Comparison of ENCODE assay signal across 25 cellular contexts in the genomic region with DNA sequence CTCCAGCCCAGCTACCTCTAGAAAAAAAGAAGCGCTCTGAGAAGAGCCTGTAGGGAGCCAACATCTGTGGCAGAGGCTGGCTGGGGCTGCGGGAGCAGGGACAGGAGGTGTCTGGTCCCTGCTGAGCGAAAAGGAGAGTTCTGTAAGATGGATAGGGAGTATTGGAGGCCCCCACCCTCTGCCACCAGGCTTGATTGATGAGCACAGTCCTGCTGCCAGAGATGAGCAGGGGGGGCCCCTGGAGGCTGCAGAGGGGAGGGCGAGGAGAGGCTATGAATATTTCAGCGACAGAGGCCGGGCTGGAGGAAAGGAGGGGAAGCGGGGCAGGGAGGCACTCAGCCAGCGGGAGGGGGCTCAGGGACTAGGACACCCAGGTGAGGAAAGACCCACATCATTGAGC. TPM values are rescaled to one million over a fixed set of nuclear protein-coding genes. Genes with fewer than 3 reads are reported as not detected.
DNase-seq lines count a peak whose midpoint lies in the region; ATAC-seq and TF ChIP-seq lines count a peak whose summit lies in the region.
"Had no signal": no experiment of that assay in that cellular context is flagged by ENCODE, and none has a peak within 500 bp of the region (broad histone marks: within the 10 kb centered on the region; RNA-seq: fewer than 3 reads in every experiment).

No MANE protein-coding gene starts in this region.

- H4K8ac ChIP-seq in H9 (replicated peaks; ENCODE audit: insufficient read length, low read depth, low read length): no peak overlapping the region

- no peak overlapping the region; the same call in 1 of the 2 replicates for H3K14ac ChIP-seq in H9 (ENCODE audit: insufficient read depth, low read length)

- H3K36me3 ChIP-seq in BE2C (peaks cover 4% of the 10 kb centered on the region; the same call in 1 of the 2 replicates), neural progenitor cell (no peaks in the 10 kb centered on the region), upper lobe of right lung (no peaks in the 10 kb centered on the region)
- H3K36me3 ChIP-seq: SJSA1, thyroid gland had no signal

- H3K79me2 ChIP-seq in H9 (ENCODE audit: insufficient read depth, low read length) (no peaks in the 10 kb centered on the region), neural progenitor cell (ENCODE audit: low read depth) (no peaks in the 10 kb centered on the region)

- peaks cover 20% of the 10 kb centered on the region for H3F3A ChIP-seq in neural progenitor cell (ENCODE audit: low read depth)

- H4K91ac ChIP-seq in H9 (ENCODE audit: insufficient read length, low read depth, low read length): no peak overlapping the region

- H2BK5ac ChIP-seq in H9 (ENCODE audit: insufficient read length, low read length): no peak overlapping the region

- H3K36me3 Mint-ChIP-seq in H9 (ENCODE audit: insufficient read depth in 1 of 3, low read depth in 3 of 3): peaks cover 3 to 12% (median 11%) of the 10 kb centered on the region in 3 experiments
- no peaks in the 10 kb centered on the region for H3K36me3 Mint-ChIP-seq in activated T-helper 1 cell treated with anti-CD3 and anti-CD28 coated beads, Interleukin-12 subunit alpha, Interleukin-12 subunit beta, Interleukin-2, Interleukin-4 antibody, amounts not matched to agents 30 ng/mL and 10 ng/mL and 1 ng/mL, durations not matched to agents 14 hours and 24 hours and 36 hours (ENCODE audit: low read depth)
- H3K36me3 Mint-ChIP-seq in neural progenitor cell: peaks cover 2% of the 10 kb centered on the region
- H3K36me3 Mint-ChIP-seq: stimulated activated memory B cell treated with anti-CD40 and anti-IgM and Interleukin-4, amounts not matched to agents 10 μg/mL and 1 μg/mL and 100 μg/mL, for 72 hours had no signal

- no peak overlapping the region for H2AK5ac ChIP-seq in H9 (ENCODE audit: insufficient read length, low read length)

- TF ChIP-seq CTCF in BE2C (IDR thresholded peaks at IDR 0.05; ENCODE audit: low read depth, low read length): peak; percentile 31
- TF ChIP-seq CTCF in H9 (conservative IDR thresholded peaks at IDR 0.05): peak; percentile 38; the same call in 2 of the 3 replicates
- peak; percentile 18 for TF ChIP-seq CTCF in neural progenitor cell (IDR thresholded peaks at IDR 0.05)
- TF ChIP-seq CTCF in upper lobe of right lung (IDR thresholded peaks at IDR 0.05): no peak

- no peak overlapping the region for H2BK15ac ChIP-seq in H9 (ENCODE audit: low read depth, low read length)

- H3K4me3 Mint-ChIP-seq in H9 (peak overlapping the region in 1 of 2 experiments; percentile 9; a peak in 1 of 5 replicates), neural progenitor cell (peak overlapping the region; percentile 55)
- H3K4me3 Mint-ChIP-seq in activated T-helper 1 cell treated with anti-CD3 and anti-CD28 coated beads, Interleukin-12 subunit alpha, Interleukin-12 subunit beta, Interleukin-2, Interleukin-4 antibody, amounts not matched to agents 30 ng/mL and 10 ng/mL and 1 ng/mL, durations not matched to agents 14 hours and 24 hours and 36 hours: peak overlapping the region; percentile 1
- H3K4me3 Mint-ChIP-seq: activated B cell treated with CpG ODN at 0.5 μM for 24 hours; activated CD4-positive, alpha-beta memory T cell treated with anti-CD3 and anti-CD28 coated beads, Interleukin-2, amount 10 ng/mL, durations not matched to agents 7 days and 5 days; activated naive CD4-positive, alpha-beta T cell treated with anti-CD3 and anti-CD28 coated beads for 36 hours; activated T-cell treated with anti-CD3 and anti-CD28 coated beads, Interleukin-2, amount 50 U/mL, for 24 hours; stimulated activated memory B cell treated with anti-CD40 and anti-IgM and Interleukin-4, amounts not matched to agents 10 μg/mL and 1 μg/mL and 100 μg/mL, for 72 hours had no signal

- H4K20me1 ChIP-seq in H9 (ENCODE audit: control insufficient read depth, insufficient read depth, insufficient read length) (peaks cover 3% of the 10 kb centered on the region), neural progenitor cell (ENCODE audit: low read depth) (no peaks in the 10 kb centered on the region)

- H3K56ac ChIP-seq in H9 (ENCODE audit: insufficient read length, low read depth, low read length): no peak overlapping the region

- no peak overlapping the region for H3K23ac ChIP-seq in H9 (ENCODE audit: insufficient read length, low read depth, low read length)

- no peak overlapping the region for H4K5ac ChIP-seq in H9 (ENCODE audit: insufficient read length, low read depth, low read length)

- H3K4ac ChIP-seq in H9 (ENCODE audit: low read depth, low read length): no peak overlapping the region

- no peak overlapping the region for H3K18ac ChIP-seq in H9 (ENCODE audit: insufficient read length, low read depth, low read length)

- DNase-seq in BE2C (peak; percentile 57), H9 (no peak), neural progenitor cell (ENCODE audit: low spot score) (peak; percentile 28), upper lobe of right lung (no peak)
- DNase-seq in activated T-helper 1 cell treated with anti-CD3 and anti-CD28 coated beads, Interleukin-12 subunit alpha, Interleukin-12 subunit beta, Interleukin-2, Interleukin-4 antibody, amounts not matched to agents 30 ng/mL and 10 ng/mL and 1 ng/mL, durations not matched to agents 14 hours and 24 hours and 36 hours (ENCODE audit: low spot score): no peak
- DNase-seq: activated B cell treated with CpG ODN at 0.5 μM for 24 hours; activated CD4-positive, alpha-beta memory T cell treated with anti-CD3 and anti-CD28 coated beads, Interleukin-2, amount 10 ng/mL, durations not matched to agents 7 days and 5 days; activated naive CD4-positive, alpha-beta T cell treated with anti-CD3 and anti-CD28 coated beads for 36 hours; activated T-cell treated with anti-CD3 and anti-CD28 coated beads, Interleukin-2, amount 50 U/mL, for 24 hours; anterior cingulate cortex; central memory CD4-positive, alpha-beta T cell; Kasumi-1; mammary epithelial cell; naive B cell; NCI-H1105 treated with DMSO at 0.1 percent for 48 hours; NCI-H2107; NCI-H526 treated with DMSO at 0.1 percent for 48 hours; thyroid gland had no signal

- no peaks in the 10 kb centered on the region for H3K9me3 Mint-ChIP-seq in H9
- H3K9me3 Mint-ChIP-seq in activated T-helper 1 cell treated with anti-CD3 and anti-CD28 coated beads, Interleukin-12 subunit alpha, Interleukin-12 subunit beta, Interleukin-2, Interleukin-4 antibody, amounts not matched to agents 30 ng/mL and 10 ng/mL and 1 ng/mL, durations not matched to agents 14 hours and 24 hours and 36 hours: no peaks in the 10 kb centered on the region
- H3K9me3 Mint-ChIP-seq in neural progenitor cell: no peaks in the 10 kb centered on the region
- H3K9me3 Mint-ChIP-seq: activated B cell treated with CpG ODN at 0.5 μM for 24 hours; activated CD4-positive, alpha-beta memory T cell treated with anti-CD3 and anti-CD28 coated beads, Interleukin-2, amount 10 ng/mL, durations not matched to agents 7 days and 5 days; activated naive CD4-positive, alpha-beta T cell treated with anti-CD3 and anti-CD28 coated beads for 36 hours; activated T-cell treated with anti-CD3 and anti-CD28 coated beads, Interleukin-2, amount 50 U/mL, for 24 hours; stimulated activated memory B cell treated with anti-CD40 and anti-IgM and Interleukin-4, amounts not matched to agents 10 μg/mL and 1 μg/mL and 100 μg/mL, for 72 hours had no signal

- H3T11ph ChIP-seq in H9 (ENCODE audit: low read length): no peak overlapping the region

- H3K4me1 ChIP-seq in BE2C (peaks cover 3% of the 10 kb centered on the region; the same call in 1 of the 2 replicates), H9 (ENCODE audit: insufficient read depth, low read length) (peaks cover 8% of the 10 kb centered on the region; the same call in 1 of the 2 replicates), neural progenitor cell (peaks cover 10% of the 10 kb centered on the region), upper lobe of right lung (peaks cover 3% of the 10 kb centered on the region)
- H3K4me1 ChIP-seq: SJSA1 had no signal

- peaks cover 16 to 32% of the 10 kb centered on the region in 2 experiments for H3K4me1 Mint-ChIP-seq in H9
- H3K4me1 Mint-ChIP-seq in activated T-helper 1 cell treated with anti-CD3 and anti-CD28 coated beads, Interleukin-12 subunit alpha, Interleukin-12 subunit beta, Interleukin-2, Interleukin-4 antibody, amounts not matched to agents 30 ng/mL and 10 ng/mL and 1 ng/mL, durations not matched to agents 14 hours and 24 hours and 36 hours (ENCODE audit: low read depth): peaks cover 5% of the 10 kb centered on the region
- peaks cover 19% of the 10 kb centered on the region for H3K4me1 Mint-ChIP-seq in neural progenitor cell
- H3K4me1 Mint-ChIP-seq: activated CD4-positive, alpha-beta memory T cell treated with anti-CD3 and anti-CD28 coated beads, Interleukin-2, amount 10 ng/mL, durations not matched to agents 7 days and 5 days had no signal

- no peak overlapping the region for H2AFZ ChIP-seq in H9 (ENCODE audit: low read length)
- no peak overlapping the region for H2AFZ ChIP-seq in neural progenitor cell (replicated peaks)

- no peaks in the 10 kb centered on the region; the same call in 1 of the 2 replicates for H3K27me3 Mint-ChIP-seq in H9 (ENCODE audit: low read depth)
- peaks cover 22% of the 10 kb centered on the region for H3K27me3 Mint-ChIP-seq in activated T-helper 1 cell treated with anti-CD3 and anti-CD28 coated beads, Interleukin-12 subunit alpha, Interleukin-12 subunit beta, Interleukin-2, Interleukin-4 antibody, amounts not matched to agents 30 ng/mL and 10 ng/mL and 1 ng/mL, durations not matched to agents 14 hours and 24 hours and 36 hours (ENCODE audit: insufficient read depth)
- H3K27me3 Mint-ChIP-seq in neural progenitor cell (ENCODE audit: insufficient read depth, low read depth): peaks cover 10% of the 10 kb centered on the region

- H3K9ac ChIP-seq in H9 (ENCODE audit: extremely low read depth, insufficient read length, low read length) (no peak overlapping the region), neural progenitor cell (no peak overlapping the region)

- H3K23me2 ChIP-seq in H9 (ENCODE audit: insufficient read length, low read depth, low read length, poor library complexity, severe bottlenecking): peaks cover 3% of the 10 kb centered on the region

- no peak overlapping the region; a peak in 1 of 7 replicates for H3K27ac Mint-ChIP-seq in H9
- no peak overlapping the region for H3K27ac Mint-ChIP-seq in activated T-helper 1 cell treated with anti-CD3 and anti-CD28 coated beads, Interleukin-12 subunit alpha, Interleukin-12 subunit beta, Interleukin-2, Interleukin-4 antibody, amounts not matched to agents 30 ng/mL and 10 ng/mL and 1 ng/mL, durations not matched to agents 14 hours and 24 hours and 36 hours
- peak overlapping the region; percentile 46 for H3K27ac Mint-ChIP-seq in neural progenitor cell
- H3K27ac Mint-ChIP-seq: activated B cell treated with CpG ODN at 0.5 μM for 24 hours; activated CD4-positive, alpha-beta memory T cell treated with anti-CD3 and anti-CD28 coated beads, Interleukin-2, amount 10 ng/mL, durations not matched to agents 7 days and 5 days; activated naive CD4-positive, alpha-beta T cell treated with anti-CD3 and anti-CD28 coated beads for 36 hours; activated T-cell treated with anti-CD3 and anti-CD28 coated beads, Interleukin-2, amount 50 U/mL, for 24 hours; progenitor cell of endocrine pancreas; stimulated activated memory B cell treated with anti-CD40 and anti-IgM and Interleukin-4, amounts not matched to agents 10 μg/mL and 1 μg/mL and 100 μg/mL, for 72 hours had no signal

- H3K27ac ChIP-seq in H9 (ENCODE audit: insufficient read length, low read depth, low read length) (no peak overlapping the region), neural progenitor cell (no peak overlapping the region), upper lobe of right lung (no peak overlapping the region)
- H3K27ac ChIP-seq: SJSA1, thyroid gland had no signal

- H3K27me3 ChIP-seq in BE2C: no peaks in the 10 kb centered on the region
- no peaks in the 10 kb centered on the region for H3K27me3 ChIP-seq in H9 (ENCODE audit: insufficient read depth, low read length)
- no peaks in the 10 kb centered on the region for H3K27me3 ChIP-seq in neural progenitor cell
- peaks cover 12% of the 10 kb centered on the region for H3K27me3 ChIP-seq in upper lobe of right lung
- H3K27me3 ChIP-seq: thyroid gland had no signal

- H3K9me3 ChIP-seq in BE2C (no peaks in the 10 kb centered on the region), H9 (ENCODE audit: control insufficient read depth, low read depth, low read length) (no peaks in the 10 kb centered on the region), neural progenitor cell (ENCODE audit: low read depth) (no peaks in the 10 kb centered on the region), upper lobe of right lung (no peaks in the 10 kb centered on the region)
- H3K9me3 ChIP-seq: SJSA1, thyroid gland had no signal

- no CpG with 5 or more reads among the region's 8 CpGs for WGBS in H9 (ENCODE audit: extremely low coverage, insufficient read length, low lambda C conversion rate)

- no peak overlapping the region for H2BK120ac ChIP-seq in H9 (ENCODE audit: low read depth, low read length, poor library complexity, severe bottlenecking)

- no peak overlapping the region for H2BK20ac ChIP-seq in H9 (ENCODE audit: low read depth, low read length, poor library complexity, severe bottlenecking)

- H2BK12ac ChIP-seq in H9 (ENCODE audit: insufficient read length, low read depth, low read length): no peak overlapping the region

- intact Hi-C loops in activated T-helper 1 cell treated with anti-CD3 and anti-CD28 coated beads, Interleukin-12 subunit alpha, Interleukin-12 subunit beta, Interleukin-2, Interleukin-4 antibody, amounts not matched to agents 30 ng/mL and 10 ng/mL and 1 ng/mL, durations not matched to agents 14 hours and 24 hours and 36 hours (cut with micrococcal nuclease): no loop called here
- intact Hi-C loops in upper lobe of right lung (cut with DNase I): no loop called here

- no peaks in the 10 kb centered on the region for H3K79me1 ChIP-seq in H9 (ENCODE audit: insufficient read depth, low read depth, low read length, poor library complexity, severe bottlenecking)

- ATAC-seq in GM18511 (IDR thresholded peaks at IDR 0.05; ENCODE audit: unreplicated experiment) (no peak), upper lobe of right lung (no peak), HG03520 (IDR thresholded peaks at IDR 0.05; ENCODE audit: unreplicated experiment) (no peak)
- ATAC-seq: esophagus mucosa; stimulated activated memory B cell treated with anti-CD40 and anti-IgM and Interleukin-4, amounts not matched to agents 10 μg/mL and 1 μg/mL and 100 μg/mL, for 72 hours had no signal

- H3K4me3 ChIP-seq in BE2C (ENCODE audit: low read depth, low read length) (no peak overlapping the region), neural progenitor cell (no peak overlapping the region), upper lobe of right lung (no peak overlapping the region)
- H3K4me3 ChIP-seq: SJSA1, thyroid gland had no signal

- H3K4me2 ChIP-seq in H9 (ENCODE audit: insufficient read depth, insufficient read length, low read length): no peak overlapping the region
- no peak overlapping the region for H3K4me2 ChIP-seq in neural progenitor cell

RNA-seq across cellular contexts. Expression of a gene that starts 44.5 kb away (rescaled TPM):
- 659 TPM for polyA plus RNA-seq in BE2C (2012; ENCODE audit: insufficient read depth, insufficient read length, low read depth)
- total RNA-seq in H9 (2021) (175 and 186 TPM in 2 replicates), neural progenitor cell (ENCODE audit: low replicate concordance) (9.7 and 20.8 TPM in 2 replicates), upper lobe of right lung (494 TPM)
- 78.4 and 87.2 TPM in 2 replicates for total RNA-seq in activated T-helper 1 cell treated with anti-CD3 and anti-CD28 coated beads, Interleukin-12 subunit alpha, Interleukin-12 subunit beta, Interleukin-2, Interleukin-4 antibody, amounts not matched to agents 30 ng/mL and 10 ng/mL and 1 ng/mL, durations not matched to agents 14 hours and 24 hours and 36 hours

RNA-seq across cellular contexts. Expression of a gene that starts 56.3 kb away (rescaled TPM):
- 76.4 TPM for polyA plus RNA-seq in BE2C (2012; ENCODE audit: insufficient read depth, insufficient read length, low read depth)
- total RNA-seq in H9 (2021) (10.7 and 11.0 TPM in 2 replicates), neural progenitor cell (ENCODE audit: low replicate concordance) (2.2 and 4.6 TPM in 2 replicates), upper lobe of right lung (1.1 TPM)
- total RNA-seq in activated T-helper 1 cell treated with anti-CD3 and anti-CD28 coated beads, Interleukin-12 subunit alpha, Interleukin-12 subunit beta, Interleukin-2, Interleukin-4 antibody, amounts not matched to agents 30 ng/mL and 10 ng/mL and 1 ng/mL, durations not matched to agents 14 hours and 24 hours and 36 hours: not detected in 2 replicates
- total RNA-seq: activated B cell treated with CpG ODN at 0.5 μM for 24 hours; activated CD4-positive, alpha-beta memory T cell treated with anti-CD3 and anti-CD28 coated beads, Interleukin-2, amount 10 ng/mL, durations not matched to agents 7 days and 5 days; activated naive CD4-positive, alpha-beta T cell treated with anti-CD3 and anti-CD28 coated beads for 36 hours; T-helper 2 cell treated with Interferon-gamma antibody and Interleukin-4, amounts not matched to agents 100 ng/mL and 5 ng/mL, for 36 hours had no signal

Comparison
In these comparisons a context has a peak if more than half of its experiments do, and no peak if none do; other contexts are left out.
1. DNase-seq: peak in BE2C (single experiment) and neural progenitor cell (single experiment); none in H9 (single experiment), activated T-helper 1 cell treated with anti-CD3 and anti-CD28 coated beads, Interleukin-12 subunit alpha, Interleukin-12 subunit beta, Interleukin-2, Interleukin-4 antibody, amounts not matched to agents 30 ng/mL and 10 ng/mL and 1 ng/mL, durations not matched to agents 14 hours and 24 hours and 36 hours (single experiment) and upper lobe of right lung (single experiment).